Comparison of ENCODE assay signal across 16 cellular contexts in genomic region chr11:13461291-13461690, GRCh38. TPM values are rescaled to one million over a fixed set of nuclear protein-coding genes. Genes with fewer than 3 reads are reported as not detected.
DNase-seq lines count a peak whose midpoint lies in the region; ATAC-seq and TF ChIP-seq lines count a peak whose summit lies in the region.
"Had no signal": no experiment of that assay in that cellular context is flagged by ENCODE, and none has a peak within 500 bp of the region (broad histone marks: within the 10 kb centered on the region; RNA-seq: fewer than 3 reads in every experiment).

No MANE protein-coding gene starts in this region.

- no peaks in the 10 kb centered on the region for H3F3A ChIP-seq in OCI-LY1 (ENCODE audit: insufficient read depth, low read length)

- H3K36me3 Mint-ChIP-seq in brain (peaks cover 22% of the 10 kb centered on the region), nephron (ENCODE audit: low read depth) (peaks cover 9% of the 10 kb centered on the region)

- H3K9me2 ChIP-seq in OCI-LY1 (ENCODE audit: low read depth, low read length) = no peaks in the 10 kb centered on the region

- no peak for ATAC-seq in DND-41 (ENCODE audit: insufficient read depth, low read depth)
- ATAC-seq: activated CD8-positive, alpha-beta memory T cell treated with anti-CD3 and anti-CD28 coated beads, Interleukin-2, amount 10 ng/mL, durations not matched to agents 7 days and 5 days; body of pancreas; right cardiac atrium had no signal

- H3K36me3 ChIP-seq in DND-41 (ENCODE audit: insufficient read depth, low read length) (no peaks in the 10 kb centered on the region), OCI-LY1 (ENCODE audit: insufficient read depth, low read length) (peaks cover 4% of the 10 kb centered on the region; the same call in 1 of the 2 replicates)
- H3K36me3 ChIP-seq: thoracic aorta had no signal

- H2AFZ ChIP-seq in DND-41 (ENCODE audit: low read depth, low read length) (no peak overlapping the region), OCI-LY1 (ENCODE audit: low read length) (no peak overlapping the region)

- no peaks in the 10 kb centered on the region; the same call in 1 of the 2 replicates for H4K20me1 ChIP-seq in DND-41 (ENCODE audit: insufficient read depth, low read length)
- no peaks in the 10 kb centered on the region for H4K20me1 ChIP-seq in OCI-LY1 (ENCODE audit: insufficient read depth, low read length)

- H3K4me1 Mint-ChIP-seq in brain (peaks cover 58% of the 10 kb centered on the region), nephron (peaks cover 21% of the 10 kb centered on the region)

- H3K27me3 Mint-ChIP-seq in brain (peaks cover 11% of the 10 kb centered on the region), nephron (ENCODE audit: low read depth) (no peaks in the 10 kb centered on the region)
- H3K27me3 Mint-ChIP-seq: activated CD8-positive, alpha-beta memory T cell treated with anti-CD3 and anti-CD28 coated beads, Interleukin-2, amount 10 ng/mL, durations not matched to agents 7 days and 5 days; memory B cell had no signal

- TF ChIP-seq CTCF in DND-41 (IDR thresholded peaks at IDR 0.05; ENCODE audit: borderline replicate concordance, extremely low read depth, low read length, poor library complexity, severe bottlenecking) (no peak), OCI-LY1 (IDR thresholded peaks at IDR 0.05; ENCODE audit: low read length) (no peak), brain (conservative IDR thresholded peaks at IDR 0.05) (no peak), nephron (IDR thresholded peaks at IDR 0.05; ENCODE audit: unreplicated experiment in 3 of 3) (no peak)

- H3K79me2 ChIP-seq in DND-41 (ENCODE audit: insufficient read depth, low read length) (peaks cover 60% of the 10 kb centered on the region), OCI-LY1 (ENCODE audit: insufficient read depth, low read length) (peaks cover 56% of the 10 kb centered on the region)

- H3K4me1 ChIP-seq in DND-41 (ENCODE audit: insufficient read depth, low read length) (peaks cover 26% of the 10 kb centered on the region), OCI-LY1 (ENCODE audit: insufficient read depth, low read length, severe bottlenecking) (peaks cover 22% of the 10 kb centered on the region)

- DNase-seq in DND-41 (no peak), A172 (ENCODE audit: low spot score) (no peak), NAMALWA (ENCODE audit: low spot score) (no peak), SW480 (ENCODE audit: low spot score) (no peak)
- DNase-seq: activated CD8-positive, alpha-beta memory T cell treated with anti-CD3 and anti-CD28 coated beads, Interleukin-2, amount 10 ng/mL, durations not matched to agents 7 days and 5 days; body of pancreas; DMS153; H9; NCI-H146; right cardiac atrium had no signal

- H3K9me3 Mint-ChIP-seq in brain = no peaks in the 10 kb centered on the region
- H3K9me3 Mint-ChIP-seq in nephron = no peaks in the 10 kb centered on the region
- H3K9me3 Mint-ChIP-seq: H9, memory B cell had no signal

- no peak overlapping the region for H3K9ac ChIP-seq in DND-41 (ENCODE audit: low read depth, low read length)
- peak overlapping the region; percentile 89; the same call in 1 of the 2 replicates for H3K9ac ChIP-seq in OCI-LY1 (ENCODE audit: low read length)

- H3K9me3 ChIP-seq in DND-41 (ENCODE audit: insufficient read depth, low read length, severe bottlenecking) = no peaks in the 10 kb centered on the region
- no peaks in the 10 kb centered on the region for H3K9me3 ChIP-seq in OCI-LY1 (ENCODE audit: low read length)
- H3K9me3 ChIP-seq: body of pancreas, thoracic aorta had no signal

- H3K27me3 ChIP-seq in DND-41 (ENCODE audit: insufficient read depth, low read length, poor library complexity) (no peaks in the 10 kb centered on the region), OCI-LY1 (ENCODE audit: insufficient read depth, low read length) (no peaks in the 10 kb centered on the region)
- H3K27me3 ChIP-seq: body of pancreas had no signal

- H3K27ac Mint-ChIP-seq in brain (peak overlapping the region in 3 of 5 experiments; percentile 27 to 100 (median 99)), nephron (peak overlapping the region in 2 of 3 experiments; percentile 39 to 98)
- H3K27ac Mint-ChIP-seq: activated CD8-positive, alpha-beta memory T cell treated with anti-CD3 and anti-CD28 coated beads, Interleukin-2, amount 10 ng/mL, durations not matched to agents 7 days and 5 days; memory B cell had no signal

- H3K4me3 Mint-ChIP-seq in brain (peak overlapping the region; percentile 100), nephron (peak overlapping the region; percentile 99 to 100 (median 99))
- H3K4me3 Mint-ChIP-seq: memory B cell had no signal

- peak overlapping the region; percentile 98 for H3K4me2 ChIP-seq in DND-41 (ENCODE audit: insufficient read depth, low read length)
- H3K4me2 ChIP-seq in OCI-LY1 (ENCODE audit: low read length) = peak overlapping the region; percentile 98

- H3K27ac ChIP-seq in DND-41 (ENCODE audit: low read length) = no peak overlapping the region
- H3K27ac ChIP-seq in OCI-LY1 (ENCODE audit: low read depth, low read length, poor library complexity, severe bottlenecking) = no peak overlapping the region

- H3K4me3 ChIP-seq in DND-41 (ENCODE audit: low read depth in 1 of 2, low read length in 2 of 2) = no peak overlapping the region
- H3K4me3 ChIP-seq in OCI-LY1 (ENCODE audit: low read depth, low read length, poor library complexity, severe bottlenecking) = peak overlapping the region; percentile 72
- H3K4me3 ChIP-seq: body of pancreas had no signal

RNA-seq across cellular contexts. Expression of gene BTBD10, which starts 1.7 kb away (rescaled TPM):
- polyA plus RNA-seq in brain (ENCODE audit: insufficient read depth, low read depth, low replicate concordance) = 16.6 TPM
- total RNA-seq in A172 (2014; rRNA removed; shearing (Covaris generic)) = 99.8 and 117 TPM in 2 replicates

RNA-seq across cellular contexts. Expression of gene PTH, which starts 34.5 kb away (rescaled TPM):
- polyA plus RNA-seq in brain (ENCODE audit: insufficient read depth, low read depth, low replicate concordance) = not detected
- not detected in 2 replicates for total RNA-seq in A172 (2014; rRNA removed; shearing (Covaris generic))
- total RNA-seq: activated CD8-positive, alpha-beta memory T cell treated with anti-CD3 and anti-CD28 coated beads, Interleukin-2, amount 10 ng/mL, durations not matched to agents 7 days and 5 days; body of pancreas; H9; right cardiac atrium; T-helper 2 cell treated with Interferon-gamma antibody and Interleukin-4, amounts not matched to agents 100 ng/mL and 5 ng/mL, for 36 hours; thoracic aorta had no signal
- polyA plus RNA-seq: right cardiac atrium had no signal
